In genomic region chr4:52894408-52894807, GRCh38 we compare ENCODE assay signal across 34 cellular contexts. TPM values are rescaled to one million over a fixed set of nuclear protein-coding genes. Genes with fewer than 3 reads are reported as not detected.
DNase-seq lines count a peak whose midpoint lies in the region; ATAC-seq and TF ChIP-seq lines count a peak whose summit lies in the region.
"Had no signal": no experiment of that assay in that cellular context is flagged by ENCODE, and none has a peak within 500 bp of the region (broad histone marks: within the 10 kb centered on the region; RNA-seq: fewer than 3 reads in every experiment).

No MANE protein-coding gene starts in this region.

- H3F3A ChIP-seq in Loucy (ENCODE audit: low read depth), result no peaks in the 10 kb centered on the region

- H3K4me3 ChIP-seq in AG09309 (ENCODE audit: control insufficient read depth, low read depth, low read length) (no peak overlapping the region), Loucy (ENCODE audit: low read length, poor library complexity, severe bottlenecking) (no peak overlapping the region), endodermal cell (ENCODE audit: low read length) (no peak overlapping the region)
- H3K4me3 ChIP-seq: A549, ascending aorta, gastrocnemius medialis, GM12878, pancreas, PC-9, smooth muscle cell, suprapubic skin had no signal

- no peak overlapping the region for H3K4me3 Mint-ChIP-seq in endodermal cell
- H3K4me3 Mint-ChIP-seq: activated naive CD4-positive, alpha-beta T cell treated with anti-CD3 and anti-CD28 coated beads, Interleukin-2, amount 50 U/mL, for 24 hours; activated T-helper 17 cell treated with anti-CD3 and anti-CD28 coated beads, Interleukin-2, amount 50 U/mL, for 72 hours; effector memory CD8-positive, alpha-beta T cell; memory B cell; neural crest cell had no signal

- H3K27ac Mint-ChIP-seq in endodermal cell, result no peak overlapping the region
- H3K27ac Mint-ChIP-seq: activated naive CD4-positive, alpha-beta T cell treated with anti-CD3 and anti-CD28 coated beads, Interleukin-2, amount 50 U/mL, for 24 hours; activated T-helper 17 cell treated with anti-CD3 and anti-CD28 coated beads, Interleukin-2, amount 50 U/mL, for 72 hours; effector memory CD8-positive, alpha-beta T cell; memory B cell had no signal

- peaks cover 18% of the 10 kb centered on the region for H3K9me3 Mint-ChIP-seq in endodermal cell
- H3K9me3 Mint-ChIP-seq: activated naive CD4-positive, alpha-beta T cell treated with anti-CD3 and anti-CD28 coated beads, Interleukin-2, amount 50 U/mL, for 24 hours; memory B cell had no signal

- peak overlapping the region; percentile 29 for H3K4me2 ChIP-seq in Loucy (ENCODE audit: low read depth, low read length, poor library complexity, severe bottlenecking)
- H3K4me2 ChIP-seq: A549, PC-9, smooth muscle cell had no signal

- H4K20me1 ChIP-seq in Loucy (ENCODE audit: insufficient read depth, low read length, poor library complexity, severe bottlenecking), result no peaks in the 10 kb centered on the region

- H3K4me1 Mint-ChIP-seq in endodermal cell, result peaks cover 10% of the 10 kb centered on the region
- H3K4me1 Mint-ChIP-seq: memory B cell had no signal

- H3K36me3 ChIP-seq in Loucy (ENCODE audit: insufficient read depth, low read length) (no peaks in the 10 kb centered on the region), endodermal cell (ENCODE audit: control insufficient read depth, insufficient read depth, low read length) (no peaks in the 10 kb centered on the region)
- H3K36me3 ChIP-seq: ascending aorta, gastrocnemius medialis, pancreas, suprapubic skin had no signal

- H3K9me3 ChIP-seq in Loucy (ENCODE audit: insufficient read depth, low read depth, low read length) (no peaks in the 10 kb centered on the region), endodermal cell (ENCODE audit: control insufficient read depth, low read length) (no peaks in the 10 kb centered on the region)
- H3K9me3 ChIP-seq: A549, ascending aorta, gastrocnemius medialis, pancreas, suprapubic skin had no signal

- WGBS in endodermal cell (ENCODE audit: insufficient coverage in 1 of 2, insufficient read length in 1 of 2), 2 experiments, result 97% methylated on average over 1 of the region's 1 CpG; no CpG with 5 or more reads in 1 of the 2 experiments

- no peak overlapping the region for H2AFZ ChIP-seq in Loucy (ENCODE audit: low read length)
- H2AFZ ChIP-seq: PC-9 had no signal

- no peaks in the 10 kb centered on the region for H3K9me2 ChIP-seq in Loucy (replicated peaks; ENCODE audit: low read depth, low read length)

- H3K36me3 Mint-ChIP-seq in endodermal cell (ENCODE audit: low read depth), result peaks cover 3% of the 10 kb centered on the region

- peak; percentile 3 for DNase-seq in AG09309 (ENCODE audit: low read depth)
- peak; percentile 38 for DNase-seq in astrocyte of the hippocampus (ENCODE audit: low read depth, low spot score)
- peak; percentile 40 for DNase-seq in iris pigment epithelial cell (ENCODE audit: low read depth)
- no peak for DNase-seq in endodermal cell
- no peak for DNase-seq in H4 (ENCODE audit: low spot score)
- no peak for DNase-seq in NCI-H345 (lab: John Stamatoyannopoulos, UW)
- DNase-seq: activated CD4-positive, alpha-beta T cell treated with anti-CD3 and anti-CD28 coated beads for 1 hour; central memory CD4-positive, alpha-beta T cell; cortex of kidney; DMS 273 treated with DMSO at 0.1 percent for 48 hours; effector memory CD8-positive, alpha-beta T cell; erythroblast; gastrocnemius medialis; hippocampal formation; MV-4-11; NCI-H1436 treated with DMSO at 0.1 percent for 48 hours; NCI-H2081 treated with DMSO at 0.1 percent for 48 hours; NCI-H2227 treated with DMSO at 0.1 percent for 48 hours; NCI-H526 treated with DMSO at 0.1 percent for 48 hours; pancreas; PC-9 had no signal

- H3K9ac ChIP-seq in Loucy (ENCODE audit: low read depth, low read length, poor library complexity, severe bottlenecking) (no peak overlapping the region), endodermal cell (ENCODE audit: extremely low read depth, low read length, poor library complexity, severe bottlenecking) (no peak overlapping the region)

- peaks cover 12% of the 10 kb centered on the region for H3K4me1 ChIP-seq in Loucy (ENCODE audit: insufficient read depth, low read length, poor library complexity, severe bottlenecking)
- H3K4me1 ChIP-seq in endodermal cell (ENCODE audit: control insufficient read depth, insufficient read depth, low read length), result peaks cover 4% of the 10 kb centered on the region
- H3K4me1 ChIP-seq: A549, ascending aorta, gastrocnemius medialis, pancreas, suprapubic skin had no signal

- TF ChIP-seq CTCF in AG09309 (IDR thresholded peaks at IDR 0.05; ENCODE audit: control insufficient read depth, insufficient read depth, low read depth, low read length, missing control alignments) (no peak), Loucy (conservative IDR thresholded peaks at IDR 0.05; ENCODE audit: low read length) (no peak), endodermal cell (conservative IDR thresholded peaks at IDR 0.05) (no peak)

- H3K27me3 Mint-ChIP-seq in endodermal cell (ENCODE audit: insufficient read depth), result peaks cover 3% of the 10 kb centered on the region
- H3K27me3 Mint-ChIP-seq: activated naive CD4-positive, alpha-beta T cell treated with anti-CD3 and anti-CD28 coated beads, Interleukin-2, amount 50 U/mL, for 24 hours; activated T-helper 17 cell treated with anti-CD3 and anti-CD28 coated beads, Interleukin-2, amount 50 U/mL, for 72 hours; effector memory CD8-positive, alpha-beta T cell; memory B cell had no signal

- no peaks in the 10 kb centered on the region for H3K79me2 ChIP-seq in Loucy (ENCODE audit: insufficient read depth, low read length)

- H3K27me3 ChIP-seq in Loucy (ENCODE audit: insufficient read depth, low read length, poor library complexity, severe bottlenecking), result no peaks in the 10 kb centered on the region
- H3K27me3 ChIP-seq in endodermal cell (ENCODE audit: control insufficient read depth, insufficient read depth, low read length, poor library complexity, severe bottlenecking), result no peaks in the 10 kb centered on the region
- H3K27me3 ChIP-seq: ascending aorta, gastrocnemius medialis, pancreas, suprapubic skin had no signal

- no peak for ATAC-seq in HG03175 (IDR thresholded peaks at IDR 0.05; ENCODE audit: unreplicated experiment)
- ATAC-seq: A549; activated T-helper 17 cell treated with anti-CD3 and anti-CD28 coated beads, Interleukin-2, amount 50 U/mL, for 72 hours; effector memory CD8-positive, alpha-beta T cell; gastrocnemius medialis; GM12878; left lobe of liver; pancreas; Right ventricle myocardium inferior had no signal

- H3K27ac ChIP-seq in endodermal cell (ENCODE audit: low read depth, low read length), result no peak overlapping the region
- H3K27ac ChIP-seq: A549, ascending aorta, gastrocnemius medialis, pancreas, PC-9, suprapubic skin had no signal

RNA-seq across cellular contexts. Expression of gene RASL11B, which starts 32.3 kb away (rescaled TPM):
- 10 to 100 TPM in 1 of 2 donors, 1 to 10 TPM in 1; 7.0 to 12.7 TPM for total RNA-seq in endodermal cell
- 35.2 TPM for polyA plus RNA-seq in endodermal cell (2013, experiment 1 of 2)
- 28.1 TPM for polyA plus RNA-seq in endodermal cell (2013, experiment 2 of 2)
- total RNA-seq in H4 (2014; rRNA removed; shearing (Covaris generic)), result 0.60 and 0.80 TPM in 2 replicates
- total RNA-seq: ascending aorta, PC-9 had no signal

Comparison
In these comparisons a context has a peak if more than half of its experiments do, and no peak if none do; other contexts are left out.
1. DNase-seq: peak in AG09309 (single experiment), astrocyte of the hippocampus (single experiment) and iris pigment epithelial cell (single experiment); none in endodermal cell (single experiment), H4 (single experiment) and NCI-H345 (single experiment).